Comparison of ENCODE assay signal across 1 cellular context in the genomic region with DNA sequence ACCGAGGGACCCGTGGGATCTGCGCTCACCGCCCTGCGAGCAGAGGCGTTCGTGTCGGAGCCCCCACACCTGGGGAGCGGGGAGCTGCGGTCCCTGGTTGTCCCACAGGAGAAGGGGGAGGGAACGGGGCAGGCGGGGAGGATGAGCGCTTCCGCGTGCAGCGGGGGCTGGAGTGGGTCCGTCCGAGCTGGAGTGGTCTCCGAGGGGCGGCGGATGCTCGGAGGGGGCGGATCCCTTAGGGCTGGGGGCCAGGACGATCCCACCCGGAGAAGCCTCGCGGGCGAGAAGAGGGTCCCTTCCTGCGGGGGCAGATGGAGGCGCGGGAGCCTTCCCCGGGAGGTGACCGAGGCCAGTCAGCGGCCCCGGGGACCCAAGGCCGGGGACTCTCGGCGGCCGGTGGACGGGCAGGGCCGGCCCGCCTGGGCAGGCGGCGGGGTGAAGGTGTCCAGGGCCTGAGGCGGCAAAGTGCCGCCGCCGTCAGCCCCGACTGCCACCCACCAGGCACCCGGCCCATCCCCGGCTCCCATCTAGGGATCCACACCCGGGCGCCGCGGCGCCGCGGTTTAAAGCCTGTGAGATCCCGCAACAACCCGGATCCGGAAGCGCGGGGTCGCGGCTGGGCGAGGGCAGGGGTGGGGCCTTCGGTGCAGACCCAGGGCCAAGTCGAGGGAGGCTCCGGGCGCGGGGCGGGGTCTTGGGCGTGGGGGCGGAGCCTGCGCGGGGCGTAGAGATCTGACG.
TF ChIP-seq lines count a peak whose summit lies in the region.

No MANE protein-coding gene starts in this region.

TF ChIP-seq in K562, 482 proteins besides CTCF, POLR2A, EP300 and RAD21 (continued from another document and continues in another):
- TF ChIP-seq, protein P1, sequence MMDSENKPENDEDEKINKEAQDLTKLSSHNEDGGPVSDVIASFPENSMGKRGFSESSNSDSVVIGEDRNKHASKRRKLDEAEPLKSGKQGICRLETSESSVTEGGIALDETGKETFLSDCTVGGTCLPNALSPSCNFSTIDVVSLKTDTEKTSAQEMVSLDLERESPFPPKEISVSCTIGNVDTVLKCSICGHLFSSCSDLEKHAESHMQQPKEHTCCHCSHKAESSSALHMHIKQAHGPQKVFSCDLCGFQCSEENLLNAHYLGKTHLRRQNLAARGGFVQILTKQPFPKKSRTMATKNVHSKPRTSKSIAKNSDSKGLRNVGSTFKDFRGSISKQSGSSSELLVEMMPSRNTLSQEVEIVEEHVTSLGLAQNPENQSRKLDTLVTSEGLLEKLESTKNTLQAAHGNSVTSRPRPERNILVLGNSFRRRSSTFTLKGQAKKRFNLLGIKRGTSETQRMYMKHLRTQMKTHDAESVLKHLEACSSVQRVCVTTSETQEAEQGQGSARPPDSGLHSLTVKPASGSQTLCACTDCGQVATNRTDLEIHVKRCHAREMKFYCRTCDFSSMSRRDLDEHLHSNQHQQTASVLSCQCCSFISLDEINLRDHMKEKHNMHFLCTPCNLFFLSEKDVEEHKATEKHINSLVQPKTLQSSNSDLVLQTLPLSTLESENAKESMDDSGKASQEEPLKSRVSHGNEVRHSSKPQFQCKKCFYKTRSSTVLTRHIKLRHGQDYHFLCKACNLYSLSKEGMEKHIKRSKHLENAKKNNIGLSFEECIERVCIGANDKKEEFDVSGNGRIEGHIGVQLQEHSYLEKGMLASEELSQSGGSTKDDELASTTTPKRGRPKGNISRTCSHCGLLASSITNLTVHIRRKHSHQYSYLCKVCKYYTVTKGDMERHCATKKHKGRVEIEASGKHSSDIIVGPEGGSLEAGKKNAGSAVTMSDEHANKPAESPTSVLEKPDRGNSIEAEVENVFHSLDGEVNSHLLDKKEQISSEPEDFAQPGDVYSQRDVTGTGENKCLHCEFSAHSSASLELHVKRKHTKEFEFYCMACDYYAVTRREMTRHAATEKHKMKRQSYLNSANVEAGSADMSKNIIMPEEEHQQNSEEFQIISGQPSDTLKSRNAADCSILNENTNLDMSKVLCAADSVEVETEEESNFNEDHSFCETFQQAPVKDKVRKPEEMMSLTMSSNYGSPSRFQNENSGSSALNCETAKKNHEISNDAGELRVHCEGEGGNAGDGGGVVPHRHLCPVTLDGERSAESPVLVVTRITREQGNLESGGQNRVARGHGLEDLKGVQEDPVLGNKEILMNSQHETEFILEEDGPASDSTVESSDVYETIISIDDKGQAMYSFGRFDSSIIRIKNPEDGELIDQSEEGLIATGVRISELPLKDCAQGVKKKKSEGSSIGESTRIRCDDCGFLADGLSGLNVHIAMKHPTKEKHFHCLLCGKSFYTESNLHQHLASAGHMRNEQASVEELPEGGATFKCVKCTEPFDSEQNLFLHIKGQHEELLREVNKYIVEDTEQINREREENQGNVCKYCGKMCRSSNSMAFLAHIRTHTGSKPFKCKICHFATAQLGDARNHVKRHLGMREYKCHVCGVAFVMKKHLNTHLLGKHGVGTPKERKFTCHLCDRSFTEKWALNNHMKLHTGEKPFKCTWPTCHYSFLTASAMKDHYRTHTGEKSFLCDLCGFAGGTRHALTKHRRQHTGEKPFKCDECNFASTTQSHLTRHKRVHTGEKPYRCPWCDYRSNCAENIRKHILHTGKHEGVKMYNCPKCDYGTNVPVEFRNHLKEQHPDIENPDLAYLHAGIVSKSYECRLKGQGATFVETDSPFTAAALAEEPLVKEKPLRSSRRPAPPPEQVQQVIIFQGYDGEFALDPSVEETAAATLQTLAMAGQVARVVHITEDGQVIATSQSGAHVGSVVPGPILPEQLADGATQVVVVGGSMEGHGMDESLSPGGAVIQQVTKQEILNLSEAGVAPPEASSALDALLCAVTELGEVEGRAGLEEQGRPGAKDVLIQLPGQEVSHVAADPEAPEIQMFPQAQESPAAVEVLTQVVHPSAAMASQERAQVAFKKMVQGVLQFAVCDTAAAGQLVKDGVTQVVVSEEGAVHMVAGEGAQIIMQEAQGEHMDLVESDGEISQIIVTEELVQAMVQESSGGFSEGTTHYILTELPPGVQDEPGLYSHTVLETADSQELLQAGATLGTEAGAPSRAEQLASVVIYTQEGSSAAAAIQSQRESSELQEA (IDR thresholded peaks at IDR 0.05; ENCODE audit: low read depth): no peak
- TF ChIP-seq NR4A1 (CRISPR knock-in tag; IDR thresholded peaks at IDR 0.05) (no peak), NR4A1 (tag; IDR thresholded peaks at IDR 0.05) (no peak), ZNF263 (CRISPR knock-in tag; IDR thresholded peaks at IDR 0.05; ENCODE audit: borderline replicate concordance) (0 out of 2 replicates have a peak, but pooled peaks have one; percentile 16), ZNF282 (CRISPR knock-in tag; IDR thresholded peaks at IDR 0.05) (peak; percentile 40; the same call in 1 of the 2 replicates), TSC22D4 (tag; IDR thresholded peaks at IDR 0.05) (no peak), BHLHE40 (IDR thresholded peaks at IDR 0.05; ENCODE audit: low read length) (no peak), ZSCAN29 (IDR thresholded peaks at IDR 0.05) (no peak), CCNT2 (IDR thresholded peaks at IDR 0.05; ENCODE audit: borderline replicate concordance, extremely low read depth, insufficient read length, low read depth, low read length) (peak; percentile 70), CBX5 (IDR thresholded peaks at IDR 0.05; ENCODE audit: borderline replicate concordance, low read depth) (no peak), HMG20A (CRISPR knock-in tag; conservative IDR thresholded peaks at IDR 0.05) (no peak), HSF4 (CRISPR knock-in tag; IDR thresholded peaks at IDR 0.05; ENCODE audit: borderline replicate concordance) (no peak), CREM (IDR thresholded peaks at IDR 0.05; ENCODE audit: low read depth) (0 out of 2 replicates have a peak, but pooled peaks have one; percentile 14), MCM3 (IDR thresholded peaks at IDR 0.05) (no peak), ZNF507 (tag; conservative IDR thresholded peaks at IDR 0.05) (no peak), HNRNPL (IDR thresholded peaks at IDR 0.05; ENCODE audit: low read depth, low read length) (0 out of 2 replicates have a peak, but pooled peaks have one; percentile 47), ZNF77 (CRISPR knock-in tag; IDR thresholded peaks at IDR 0.05) (no peak), CREB1 (IDR thresholded peaks at IDR 0.05) (peak; percentile 15; the same call in 1 of the 2 replicates), CREB1 (CRISPR knock-in tag; IDR thresholded peaks at IDR 0.05) (no peak), MECOM (CRISPR knock-in tag; IDR thresholded peaks at IDR 0.05) (no peak), HNRNPH1 (optimal IDR thresholded peaks at IDR 0.05; ENCODE audit: low read depth, low read length) (no peak), BACH1 (tag; IDR thresholded peaks at IDR 0.05) (no peak), SMARCC2 (IDR thresholded peaks at IDR 0.05; ENCODE audit: low read depth) (no peak), ZNF780A (CRISPR knock-in tag; IDR thresholded peaks at IDR 0.05) (no peak), ELF2 (CRISPR knock-in tag; IDR thresholded peaks at IDR 0.05) (no peak), POLR2G (IDR thresholded peaks at IDR 0.05; ENCODE audit: low read depth, low read length) (peak; percentile 94)
- TF ChIP-seq, protein P2, sequence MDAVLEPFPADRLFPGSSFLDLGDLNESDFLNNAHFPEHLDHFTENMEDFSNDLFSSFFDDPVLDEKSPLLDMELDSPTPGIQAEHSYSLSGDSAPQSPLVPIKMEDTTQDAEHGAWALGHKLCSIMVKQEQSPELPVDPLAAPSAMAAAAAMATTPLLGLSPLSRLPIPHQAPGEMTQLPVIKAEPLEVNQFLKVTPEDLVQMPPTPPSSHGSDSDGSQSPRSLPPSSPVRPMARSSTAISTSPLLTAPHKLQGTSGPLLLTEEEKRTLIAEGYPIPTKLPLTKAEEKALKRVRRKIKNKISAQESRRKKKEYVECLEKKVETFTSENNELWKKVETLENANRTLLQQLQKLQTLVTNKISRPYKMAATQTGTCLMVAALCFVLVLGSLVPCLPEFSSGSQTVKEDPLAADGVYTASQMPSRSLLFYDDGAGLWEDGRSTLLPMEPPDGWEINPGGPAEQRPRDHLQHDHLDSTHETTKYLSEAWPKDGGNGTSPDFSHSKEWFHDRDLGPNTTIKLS (IDR thresholded peaks at IDR 0.05; ENCODE audit: borderline replicate concordance, low read depth): no peak
- TF ChIP-seq, protein P3, sequence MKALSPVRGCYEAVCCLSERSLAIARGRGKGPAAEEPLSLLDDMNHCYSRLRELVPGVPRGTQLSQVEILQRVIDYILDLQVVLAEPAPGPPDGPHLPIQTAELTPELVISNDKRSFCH (CRISPR knock-in tag; IDR thresholded peaks at IDR 0.05): no peak
- TF ChIP-seq, protein P3 (tag; IDR thresholded peaks at IDR 0.05): no peak
- TF ChIP-seq, protein P4, sequence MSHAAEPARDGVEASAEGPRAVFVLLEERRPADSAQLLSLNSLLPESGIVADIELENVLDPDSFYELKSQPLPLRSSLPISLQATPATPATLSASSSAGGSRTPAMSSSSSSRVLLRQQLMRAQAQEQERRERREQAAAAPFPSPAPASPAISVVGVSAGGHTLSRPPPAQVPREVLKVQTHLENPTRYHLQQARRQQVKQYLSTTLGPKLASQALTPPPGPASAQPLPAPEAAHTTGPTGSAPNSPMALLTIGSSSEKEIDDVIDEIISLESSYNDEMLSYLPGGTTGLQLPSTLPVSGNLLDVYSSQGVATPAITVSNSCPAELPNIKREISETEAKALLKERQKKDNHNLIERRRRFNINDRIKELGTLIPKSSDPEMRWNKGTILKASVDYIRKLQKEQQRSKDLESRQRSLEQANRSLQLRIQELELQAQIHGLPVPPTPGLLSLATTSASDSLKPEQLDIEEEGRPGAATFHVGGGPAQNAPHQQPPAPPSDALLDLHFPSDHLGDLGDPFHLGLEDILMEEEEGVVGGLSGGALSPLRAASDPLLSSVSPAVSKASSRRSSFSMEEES (CRISPR knock-in tag; IDR thresholded peaks at IDR 0.05): no peak
- TF ChIP-seq, protein P5, sequence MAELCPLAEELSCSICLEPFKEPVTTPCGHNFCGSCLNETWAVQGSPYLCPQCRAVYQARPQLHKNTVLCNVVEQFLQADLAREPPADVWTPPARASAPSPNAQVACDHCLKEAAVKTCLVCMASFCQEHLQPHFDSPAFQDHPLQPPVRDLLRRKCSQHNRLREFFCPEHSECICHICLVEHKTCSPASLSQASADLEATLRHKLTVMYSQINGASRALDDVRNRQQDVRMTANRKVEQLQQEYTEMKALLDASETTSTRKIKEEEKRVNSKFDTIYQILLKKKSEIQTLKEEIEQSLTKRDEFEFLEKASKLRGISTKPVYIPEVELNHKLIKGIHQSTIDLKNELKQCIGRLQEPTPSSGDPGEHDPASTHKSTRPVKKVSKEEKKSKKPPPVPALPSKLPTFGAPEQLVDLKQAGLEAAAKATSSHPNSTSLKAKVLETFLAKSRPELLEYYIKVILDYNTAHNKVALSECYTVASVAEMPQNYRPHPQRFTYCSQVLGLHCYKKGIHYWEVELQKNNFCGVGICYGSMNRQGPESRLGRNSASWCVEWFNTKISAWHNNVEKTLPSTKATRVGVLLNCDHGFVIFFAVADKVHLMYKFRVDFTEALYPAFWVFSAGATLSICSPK (IDR thresholded peaks at IDR 0.05; ENCODE audit: borderline replicate concordance): no peak
- TF ChIP-seq, protein P6, sequence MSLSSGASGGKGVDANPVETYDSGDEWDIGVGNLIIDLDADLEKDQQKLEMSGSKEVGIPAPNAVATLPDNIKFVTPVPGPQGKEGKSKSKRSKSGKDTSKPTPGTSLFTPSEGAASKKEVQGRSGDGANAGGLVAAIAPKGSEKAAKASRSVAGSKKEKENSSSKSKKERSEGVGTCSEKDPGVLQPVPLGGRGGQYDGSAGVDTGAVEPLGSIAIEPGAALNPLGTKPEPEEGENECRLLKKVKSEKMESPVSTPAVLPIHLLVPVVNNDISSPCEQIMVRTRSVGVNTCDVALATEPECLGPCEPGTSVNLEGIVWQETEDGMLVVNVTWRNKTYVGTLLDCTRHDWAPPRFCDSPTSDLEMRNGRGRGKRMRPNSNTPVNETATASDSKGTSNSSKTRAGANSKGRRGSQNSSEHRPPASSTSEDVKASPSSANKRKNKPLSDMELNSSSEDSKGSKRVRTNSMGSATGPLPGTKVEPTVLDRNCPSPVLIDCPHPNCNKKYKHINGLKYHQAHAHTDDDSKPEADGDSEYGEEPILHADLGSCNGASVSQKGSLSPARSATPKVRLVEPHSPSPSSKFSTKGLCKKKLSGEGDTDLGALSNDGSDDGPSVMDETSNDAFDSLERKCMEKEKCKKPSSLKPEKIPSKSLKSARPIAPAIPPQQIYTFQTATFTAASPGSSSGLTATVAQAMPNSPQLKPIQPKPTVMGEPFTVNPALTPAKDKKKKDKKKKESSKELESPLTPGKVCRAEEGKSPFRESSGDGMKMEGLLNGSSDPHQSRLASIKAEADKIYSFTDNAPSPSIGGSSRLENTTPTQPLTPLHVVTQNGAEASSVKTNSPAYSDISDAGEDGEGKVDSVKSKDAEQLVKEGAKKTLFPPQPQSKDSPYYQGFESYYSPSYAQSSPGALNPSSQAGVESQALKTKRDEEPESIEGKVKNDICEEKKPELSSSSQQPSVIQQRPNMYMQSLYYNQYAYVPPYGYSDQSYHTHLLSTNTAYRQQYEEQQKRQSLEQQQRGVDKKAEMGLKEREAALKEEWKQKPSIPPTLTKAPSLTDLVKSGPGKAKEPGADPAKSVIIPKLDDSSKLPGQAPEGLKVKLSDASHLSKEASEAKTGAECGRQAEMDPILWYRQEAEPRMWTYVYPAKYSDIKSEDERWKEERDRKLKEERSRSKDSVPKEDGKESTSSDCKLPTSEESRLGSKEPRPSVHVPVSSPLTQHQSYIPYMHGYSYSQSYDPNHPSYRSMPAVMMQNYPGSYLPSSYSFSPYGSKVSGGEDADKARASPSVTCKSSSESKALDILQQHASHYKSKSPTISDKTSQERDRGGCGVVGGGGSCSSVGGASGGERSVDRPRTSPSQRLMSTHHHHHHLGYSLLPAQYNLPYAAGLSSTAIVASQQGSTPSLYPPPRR (CRISPR knock-in tag; IDR thresholded peaks at IDR 0.05; ENCODE audit: borderline replicate concordance): no peak
- TF ChIP-seq, protein P7, sequence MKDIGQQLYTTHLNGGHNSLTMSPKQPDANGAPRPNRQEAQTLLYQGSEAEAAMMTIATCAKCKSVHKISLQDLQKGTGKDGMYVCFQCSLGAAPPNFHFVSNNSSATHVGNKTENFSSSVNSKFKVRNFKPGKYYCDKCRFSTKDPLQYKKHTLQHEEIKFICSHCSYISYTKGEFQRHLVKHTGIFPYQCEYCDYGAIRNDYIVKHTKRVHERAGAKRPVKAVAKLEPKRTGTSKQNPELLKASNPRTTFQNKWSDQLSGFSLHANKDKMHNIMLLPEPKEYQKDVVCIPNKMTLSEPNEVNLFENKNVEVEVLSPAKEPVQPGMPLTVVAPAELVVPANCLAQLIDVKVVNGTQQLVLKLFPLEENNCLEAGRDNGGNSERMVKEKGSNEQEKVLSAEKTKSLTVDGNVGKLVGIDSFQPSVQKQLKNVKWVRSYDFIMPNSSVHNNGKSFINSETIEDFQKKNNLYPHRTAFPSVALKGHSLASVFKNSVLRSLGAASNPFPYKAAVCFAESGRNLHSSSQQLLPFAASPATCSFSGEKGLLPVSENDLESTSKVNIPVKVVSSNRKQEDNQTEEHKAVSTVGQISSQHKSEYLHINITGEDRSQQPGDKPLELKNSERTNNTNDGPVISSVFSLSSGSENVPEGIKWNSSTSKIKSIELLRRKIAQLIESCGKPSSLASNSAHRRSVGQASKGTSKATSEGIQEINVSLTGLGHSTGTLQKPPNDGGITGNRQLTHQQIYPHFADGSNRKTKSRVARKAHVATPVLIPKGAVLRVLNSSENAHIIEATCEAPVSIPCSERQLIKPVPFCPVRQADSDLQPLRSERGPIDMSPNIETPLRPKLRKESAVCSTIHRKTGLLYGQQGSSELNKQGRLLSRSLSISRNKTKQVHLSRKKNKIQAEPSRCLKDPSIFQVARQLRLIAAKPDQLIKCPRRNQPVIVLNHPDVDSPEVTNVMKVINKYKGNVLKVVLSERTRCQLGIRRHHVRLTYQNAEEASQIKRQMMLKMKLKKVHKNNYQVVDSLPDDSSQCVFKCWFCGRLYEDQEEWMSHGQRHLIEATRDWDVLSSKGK (CRISPR knock-in tag; IDR thresholded peaks at IDR 0.05): no peak
